10 cellular contexts compared by ENCODE assay signal in the genomic region with DNA sequence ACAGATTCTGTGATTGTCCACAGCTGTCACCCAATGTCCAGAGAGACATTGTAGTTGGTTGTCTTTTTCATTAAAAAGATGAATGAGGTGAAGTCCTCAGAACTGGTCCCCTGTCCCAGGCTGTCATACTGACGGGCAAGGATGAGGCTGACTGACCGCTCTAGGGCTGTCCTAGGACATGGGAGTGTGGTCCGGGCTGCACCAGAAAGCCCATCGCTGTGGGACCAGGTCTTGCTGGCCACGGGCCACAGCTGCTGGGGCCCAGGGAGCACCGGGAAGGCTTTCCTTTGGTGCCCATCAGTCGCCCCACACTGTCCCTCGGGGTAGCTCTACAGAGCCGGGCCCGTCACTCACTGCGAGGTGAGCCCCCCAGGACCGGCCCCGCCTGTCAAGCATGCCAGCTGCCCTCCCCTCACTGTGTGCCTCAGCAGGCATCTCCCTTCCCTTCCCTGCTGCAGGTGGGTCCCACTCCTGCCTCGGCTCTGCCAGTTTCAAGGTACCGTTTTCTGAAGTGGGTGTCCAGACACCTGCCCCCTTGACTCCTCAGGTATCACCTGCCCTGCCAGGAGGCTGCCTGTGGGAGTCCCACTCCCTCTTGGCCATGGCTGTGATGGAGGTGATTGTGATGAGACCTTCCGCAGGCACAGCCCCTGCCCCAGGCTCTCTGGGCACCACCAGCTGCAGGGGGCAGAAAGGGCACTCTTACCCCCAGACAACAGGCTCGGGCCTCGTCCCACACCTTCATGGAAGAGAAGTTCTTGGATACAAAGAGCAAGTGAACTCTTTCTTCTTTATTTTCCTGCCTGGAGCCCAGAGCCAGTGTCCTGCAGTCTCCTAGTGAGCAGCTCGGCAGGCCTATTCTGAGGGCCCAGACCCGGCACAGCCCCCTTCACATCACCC.
"Had no signal": no experiment of that assay in that cellular context is flagged by ENCODE, and none has a peak within 500 bp of the region (broad histone marks: within the 10 kb centered on the region; RNA-seq: fewer than 3 reads in every experiment).

No MANE protein-coding gene starts in this region.

- H3K27me3 Mint-ChIP-seq: activated B cell treated with CpG ODN at 0.5 μM for 24 hours; activated CD4-positive, alpha-beta T cell treated with anti-CD3 and anti-CD28 coated beads, Interleukin-2, amount 10 ng/mL, durations not matched to agents 7 days and 5 days; activated naive CD8-positive, alpha-beta T cell; type B pancreatic cell had no signal

- H3K9me3 Mint-ChIP-seq: activated B cell treated with CpG ODN at 0.5 μM for 24 hours, type B pancreatic cell had no signal

- H3K27ac Mint-ChIP-seq: activated B cell treated with CpG ODN at 0.5 μM for 24 hours; activated CD4-positive, alpha-beta T cell treated with anti-CD3 and anti-CD28 coated beads, Interleukin-2, amount 10 ng/mL, durations not matched to agents 7 days and 5 days; activated naive CD8-positive, alpha-beta T cell; nephron progenitor cell; type B pancreatic cell had no signal

- H3K4me3 Mint-ChIP-seq: activated B cell treated with CpG ODN at 0.5 μM for 24 hours; activated CD4-positive, alpha-beta T cell treated with anti-CD3 and anti-CD28 coated beads, Interleukin-2, amount 10 ng/mL, durations not matched to agents 7 days and 5 days; activated naive CD8-positive, alpha-beta T cell; nephron progenitor cell; type B pancreatic cell had no signal

- H3K36me3 Mint-ChIP-seq: activated naive CD8-positive, alpha-beta T cell had no signal

- H3K4me1 ChIP-seq: foreskin keratinocyte, pancreas had no signal

- DNase-seq: activated B cell treated with CpG ODN at 0.5 μM for 24 hours; activated CD4-positive, alpha-beta T cell treated with anti-CD3 and anti-CD28 coated beads, Interleukin-2, amount 10 ng/mL, durations not matched to agents 7 days and 5 days; activated gamma-delta T cell; activated T-cell treated with anti-CD3 and anti-CD28 coated beads, Interleukin-2, amount 50 U/mL, for 1 hour; foreskin keratinocyte; nephron progenitor cell; SK-N-SH had no signal

- H3K36me3 ChIP-seq: pancreas had no signal

- H3K27ac ChIP-seq: foreskin keratinocyte, pancreas had no signal

- H3K4me3 ChIP-seq: pancreas had no signal

- H3K27me3 ChIP-seq: foreskin keratinocyte, pancreas had no signal

- H3K9me3 ChIP-seq: pancreas, SK-N-SH had no signal
